Comparison of ENCODE assay signal across 13 cellular contexts in genomic region chr9:19430201-19430760, GRCh38. TPM values are rescaled to one million over a fixed set of nuclear protein-coding genes. Genes with fewer than 3 reads are reported as not detected.
DNase-seq lines count a peak whose midpoint lies in the region; ATAC-seq and TF ChIP-seq lines count a peak whose summit lies in the region.
"Had no signal": no experiment of that assay in that cellular context is flagged by ENCODE, and none has a peak within 500 bp of the region (broad histone marks: within the 10 kb centered on the region; RNA-seq: fewer than 3 reads in every experiment).

No MANE protein-coding gene starts in this region.

- H3K4me1 ChIP-seq in right cardiac atrium (ENCODE audit: control insufficient read depth, insufficient read depth, low read length) (peaks cover 4% of the 10 kb centered on the region), smooth muscle cell (ENCODE audit: low read depth) (no peaks in the 10 kb centered on the region)
- H3K4me1 ChIP-seq: A549; BLaER1 treated with 17β-estradiol and CSF1 and Interleukin-3, amounts not matched to agents 10 nM and 100 nM had no signal

- H2AFZ ChIP-seq in smooth muscle cell (ENCODE audit: low read depth) = peak overlapping the region; percentile 32

- no peaks in the 10 kb centered on the region for H3K36me3 ChIP-seq in smooth muscle cell (ENCODE audit: low read depth)

- no peak for DNase-seq in right cardiac atrium
- DNase-seq in cardiac septum (ENCODE audit: low spot score) = no peak
- peak; percentile 55 to 71 for DNase-seq in lung microvascular endothelial cell (ENCODE audit: low read depth in 2 of 2)
- DNase-seq in smooth muscle cell (lab: John Stamatoyannopoulos, UW; ENCODE audit: unreplicated experiment) = no peak
- no peak for DNase-seq in GM10248 (ENCODE audit: extremely low spot score)
- DNase-seq in effector CD8-positive, alpha-beta T cell (lab: John Stamatoyannopoulos, UW) = no peak
- DNase-seq: GF-D8, KG1, NCI-H1417 treated with DMSO at 0.1 percent for 48 hours, NCI-H2029 treated with DMSO at 0.1 percent for 48 hours had no signal

- intact Hi-C loops in right cardiac atrium (cut with DNase I) (loop anchor here in 1 of 4 donors (10.0 kb wide), 1 partner anchor 45 kb away; the partner anchor contains the start of gene RPS6), cardiac septum (cut with DNase I) (no loop called here)

- H3K79me2 ChIP-seq in smooth muscle cell (ENCODE audit: low read depth) = no peaks in the 10 kb centered on the region

- H3K9me3 ChIP-seq in right cardiac atrium (ENCODE audit: control insufficient read depth, low read length) = no peaks in the 10 kb centered on the region
- H3K9me3 ChIP-seq in smooth muscle cell (replicated peaks; ENCODE audit: low read depth) = no peaks in the 10 kb centered on the region
- H3K9me3 ChIP-seq: A549 had no signal

- 49% methylated on average over 2 of the region's 2 CpGs for WGBS in right cardiac atrium
- 63% methylated on average over 2 of the region's 2 CpGs for WGBS in smooth muscle cell (ENCODE audit: low lambda C conversion rate)

- H3K4me3 ChIP-seq in right cardiac atrium (ENCODE audit: low read length) = no peak overlapping the region
- no peak overlapping the region for H3K4me3 ChIP-seq in smooth muscle cell
- H3K4me3 ChIP-seq: A549; BLaER1 treated with 17β-estradiol and CSF1 and Interleukin-3, amounts not matched to agents 10 nM and 100 nM had no signal

- H3K27ac ChIP-seq in right cardiac atrium (ENCODE audit: low read length) = peak overlapping the region; percentile 56
- H3K27ac ChIP-seq in smooth muscle cell (ENCODE audit: low read depth) = no peak overlapping the region
- H3K27ac ChIP-seq: A549; BLaER1 treated with 17β-estradiol and CSF1 and Interleukin-3, amounts not matched to agents 10 nM and 100 nM had no signal

- ATAC-seq in right cardiac atrium (no peak), HG03097 (IDR thresholded peaks at IDR 0.05; ENCODE audit: low FRiP score, unreplicated experiment) (no peak)
- ATAC-seq: A549 had no signal

- H3K27me3 ChIP-seq in right cardiac atrium (ENCODE audit: control insufficient read depth, insufficient read depth) (no peaks in the 10 kb centered on the region), smooth muscle cell (ENCODE audit: low read depth) (no peaks in the 10 kb centered on the region)
- H3K27me3 ChIP-seq: BLaER1 treated with 17β-estradiol and CSF1 and Interleukin-3, amounts not matched to agents 10 nM and 100 nM had no signal

- H3K9ac ChIP-seq in smooth muscle cell (ENCODE audit: low read depth) = no peak overlapping the region
- H3K9ac ChIP-seq: BLaER1 treated with 17β-estradiol and CSF1 and Interleukin-3, amounts not matched to agents 10 nM and 100 nM had no signal

- no peaks in the 10 kb centered on the region for H4K20me1 ChIP-seq in smooth muscle cell (ENCODE audit: low read depth)
- H4K20me1 ChIP-seq: BLaER1 treated with 17β-estradiol and CSF1 and Interleukin-3, amounts not matched to agents 10 nM and 100 nM had no signal

- no peak overlapping the region for H3K4me2 ChIP-seq in smooth muscle cell
- H3K4me2 ChIP-seq: A549; BLaER1 treated with 17β-estradiol and CSF1 and Interleukin-3, amounts not matched to agents 10 nM and 100 nM had no signal

- CTCF ChIA-PET in GM10248 (lab: Yijun Ruan, JAX) = interaction anchor here (1.3 to 2.8 kb wide), 4 partner anchors 8 to 35 kb away, joined by 3 to 13 read pairs (median 8); no protein-coding TSS in a partner anchor

- POLR2A ChIA-PET in GM10248 (lab: Yijun Ruan, JAX) = no interaction called here

- H3F3A ChIP-seq in smooth muscle cell (ENCODE audit: low read depth) = no peaks in the 10 kb centered on the region

- TF ChIP-seq CTCF in smooth muscle cell (IDR thresholded peaks at IDR 0.05; ENCODE audit: borderline replicate concordance, insufficient read depth, poor library complexity, severe bottlenecking) = no peak
- TF ChIP-seq CTCF in GM10248 (IDR thresholded peaks at IDR 0.05; ENCODE audit: control extremely low read depth, extremely low read depth, low read depth, missing control alignments) = no peak

RNA-seq across cellular contexts. Expression of gene ACER2, which starts 21.5 kb away (rescaled TPM):
- total RNA-seq in right cardiac atrium (1 to 10 TPM; 2.3 to 4.8 (median 4.1) TPM), cardiac septum (4.1 TPM), lung microvascular endothelial cell (6.1 and 6.2 TPM in 2 replicates), smooth muscle cell (3.0 and 4.2 TPM in 2 replicates)
- polyA plus RNA-seq in right cardiac atrium (2.9 TPM), smooth muscle cell (0.49 and 1.1 TPM in 2 replicates)

RNA-seq across cellular contexts. Expression of gene RPS6, which starts 50.2 kb away (rescaled TPM):
- total RNA-seq in right cardiac atrium (1,000 to 10,000 TPM in 3 of 4 donors, 100 to 1,000 TPM in 1; 983 to 1,149 (median 1,102) TPM), cardiac septum (810 TPM), lung microvascular endothelial cell (1,736 and 1,991 TPM in 2 replicates), smooth muscle cell (1,306 and 1,413 TPM in 2 replicates)
- polyA plus RNA-seq in right cardiac atrium (1,453 TPM), smooth muscle cell (844 and 935 TPM in 2 replicates)

Comparison
In these comparisons a context has a peak if more than half of its experiments do, and no peak if none do; other contexts are left out.
1. DNase-seq: peak in lung microvascular endothelial cell (2 of 2); none in right cardiac atrium (0 of 3), cardiac septum (single experiment), smooth muscle cell (single experiment), GM10248 (single experiment) and effector CD8-positive, alpha-beta T cell (single experiment).